Comparison of ENCODE assay signal across 22 cellular contexts in genomic region chr21:35663856-35664606, GRCh38.
"Had no signal": no experiment of that assay in that cellular context is flagged by ENCODE, and none has a peak within 500 bp of the region (broad histone marks: within the 10 kb centered on the region; RNA-seq: fewer than 3 reads in every experiment).

No MANE protein-coding gene starts in this region.

- H3K27ac ChIP-seq: adrenal gland, right atrium auricular region, skin epidermis, WERI-Rb-1 had no signal

- H3K9me3 Mint-ChIP-seq: activated naive CD4-positive, alpha-beta T cell treated with anti-CD3 and anti-CD28 coated beads, Interleukin-2, amount 50 U/mL, for 72 hours; activated T-cell treated with anti-CD3 and anti-CD28 coated beads, Interleukin-2, amount 50 U/mL, for 72 hours; nephron progenitor cell; stimulated activated naive CD8-positive, alpha-beta T cell treated with anti-CD3 and anti-CD28 coated beads, Interleukin-15, amount 100 ng/mL, for 72 hours had no signal

- H3K9me3 ChIP-seq: adrenal gland, right atrium auricular region had no signal

- DNase-seq: activated CD4-positive, alpha-beta T cell treated with anti-CD3 and anti-CD28 coated beads for 1 hour; activated CD4-positive, alpha-beta T cell treated with anti-CD3 and anti-CD28 coated beads, Interleukin-2, amount 50 U/mL, for 4 hours; activated effector memory CD4-positive, alpha-beta T cell treated with anti-CD3 and anti-CD28 coated beads, Interleukin-2, amount 50 U/mL, for 16 hours; adrenal gland; cerebellar nuclear complex; cortex of kidney; erythroblast; glutamatergic neuron; hypothalamus; nephron progenitor cell; occipital lobe; stimulated activated CD4-positive, alpha-beta T cell treated with anti-CD3 and anti-CD28 coated beads, Interleukin-2, amount 100 ng/mL, for 48 hours; stimulated activated naive CD8-positive, alpha-beta T cell treated with anti-CD3 and anti-CD28 coated beads, Interleukin-15, amount 100 ng/mL, for 72 hours; trophoblast cell; WERI-Rb-1 had no signal

- H3K4me3 ChIP-seq: adrenal gland, lung, right atrium auricular region, skin epidermis had no signal

- H3K4me1 ChIP-seq: adrenal gland, right atrium auricular region had no signal

- H3K4me1 Mint-ChIP-seq: nephron progenitor cell had no signal

- H3K27ac Mint-ChIP-seq: activated naive CD4-positive, alpha-beta T cell treated with anti-CD3 and anti-CD28 coated beads, Interleukin-2, amount 50 U/mL, for 72 hours; activated T-cell treated with anti-CD3 and anti-CD28 coated beads, Interleukin-2, amount 50 U/mL, for 72 hours; nephron progenitor cell; progenitor cell of endocrine pancreas; stimulated activated naive CD8-positive, alpha-beta T cell treated with anti-CD3 and anti-CD28 coated beads, Interleukin-15, amount 100 ng/mL, for 72 hours had no signal

- H3K4me3 Mint-ChIP-seq: activated T-cell treated with anti-CD3 and anti-CD28 coated beads, Interleukin-2, amount 50 U/mL, for 72 hours; nephron progenitor cell; stimulated activated naive CD8-positive, alpha-beta T cell treated with anti-CD3 and anti-CD28 coated beads, Interleukin-15, amount 100 ng/mL, for 72 hours had no signal

- H3K36me3 Mint-ChIP-seq: activated naive CD4-positive, alpha-beta T cell treated with anti-CD3 and anti-CD28 coated beads, Interleukin-2, amount 50 U/mL, for 72 hours had no signal

- ATAC-seq: left lobe of liver had no signal

- H3K27me3 ChIP-seq: adrenal gland, right atrium auricular region had no signal

- H3K36me3 ChIP-seq: adrenal gland, right atrium auricular region, WERI-Rb-1 had no signal
